In the genomic region with DNA sequence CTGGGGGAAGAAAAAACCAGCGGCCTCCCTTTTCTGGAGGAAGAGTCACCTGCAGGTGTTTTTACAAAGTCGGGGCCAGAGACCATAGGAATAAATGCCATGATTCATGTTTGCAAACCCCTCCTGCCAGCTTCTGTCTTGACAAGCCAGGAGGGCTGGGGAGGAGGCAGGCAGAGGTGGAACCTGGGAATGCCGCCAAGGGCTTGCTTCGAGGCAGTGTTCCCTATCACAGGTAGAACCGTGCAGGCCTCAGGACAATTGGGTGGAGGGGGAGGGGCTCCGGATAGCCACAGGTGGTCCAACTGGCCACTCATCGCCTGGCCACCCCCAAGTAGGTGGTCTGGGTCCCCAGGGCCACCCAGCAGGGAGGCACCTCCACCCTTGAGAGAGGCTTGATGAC, we compare ENCODE assay signal across 21 cellular contexts. TPM values are rescaled to one million over a fixed set of nuclear protein-coding genes. Genes with fewer than 3 reads are reported as not detected.
DNase-seq lines count a peak whose midpoint lies in the region; ATAC-seq and TF ChIP-seq lines count a peak whose summit lies in the region.
"Had no signal": no experiment of that assay in that cellular context is flagged by ENCODE, and none has a peak within 500 bp of the region (broad histone marks: within the 10 kb centered on the region; RNA-seq: fewer than 3 reads in every experiment).

No MANE protein-coding gene starts in this region.

- H3K27ac ChIP-seq in HEK293 (ENCODE audit: extremely low read depth, low read depth, low read length) (no peak overlapping the region), PC-3 (ENCODE audit: low read length) (no peak overlapping the region), mesenchymal stem cell (ENCODE audit: low read length, poor library complexity, severe bottlenecking) (no peak overlapping the region), testis (no peak overlapping the region)
- H3K27ac ChIP-seq: thyroid gland had no signal

- no peaks in the 10 kb centered on the region for H3K79me2 ChIP-seq in PC-3 (ENCODE audit: low read length)

- no peak overlapping the region for H3K4ac ChIP-seq in mesenchymal stem cell (ENCODE audit: low read depth in 1 of 2, low read length in 2 of 2)

- CTCF ChIA-PET in HEK293 (lab: Yijun Ruan, JAX), result no interaction called here
- CTCF ChIA-PET in PC-3 (lab: Charles Lee), result no interaction called here

- no peaks in the 10 kb centered on the region for H3K27me3 ChIP-seq in PC-3 (ENCODE audit: low read length)
- peaks cover 0 to 65% of the 10 kb centered on the region in 2 experiments for H3K27me3 ChIP-seq in mesenchymal stem cell (ENCODE audit: control insufficient read depth in 1 of 2, insufficient read depth in 1 of 2, low read length in 2 of 2)
- no peaks in the 10 kb centered on the region for H3K27me3 ChIP-seq in testis

- no peaks in the 10 kb centered on the region for H3F3A ChIP-seq in PC-3 (ENCODE audit: low read length, unreplicated experiment)

- no peaks in the 10 kb centered on the region for H4K20me1 ChIP-seq in PC-3 (ENCODE audit: low read length)

- no peak overlapping the region for H3K23ac ChIP-seq in mesenchymal stem cell (ENCODE audit: low read length in 2 of 2)

- TF ChIP-seq POLR2A in testis (IDR thresholded peaks at IDR 0.05), result no peak

- intact Hi-C loops in PC-3 (cut with micrococcal nuclease) (no loop called here), testis (cut with DNase I; ENCODE audit: low total_unique reads) (no loop called here)

- POLR2A ChIA-PET in HEK293 (lab: Yijun Ruan, JAX) (no interaction called here), PC-3 (lab: Charles Lee; ENCODE audit: unreplicated experiment) (no interaction called here)

- H3K9me3 ChIP-seq in HEK293 (ENCODE audit: control insufficient read depth, insufficient read depth, low read depth, low read length) (no peaks in the 10 kb centered on the region), PC-3 (ENCODE audit: low read length) (no peaks in the 10 kb centered on the region), mesenchymal stem cell (ENCODE audit: control insufficient read depth, low read length) (peaks cover 6% of the 10 kb centered on the region), testis (no peaks in the 10 kb centered on the region)
- H3K9me3 ChIP-seq: mucosa of descending colon, thyroid gland had no signal

- peak overlapping the region; percentile 43 for H4K91ac ChIP-seq in mesenchymal stem cell (ENCODE audit: low read length)

- no peaks in the 10 kb centered on the region for H3K4me1 ChIP-seq in HEK293 (ENCODE audit: control insufficient read depth, insufficient read depth, low read length)
- peaks cover 23% of the 10 kb centered on the region for H3K4me1 ChIP-seq in PC-3 (ENCODE audit: insufficient read depth, low read length)
- H3K4me1 ChIP-seq in mesenchymal stem cell (ENCODE audit: control insufficient read depth, insufficient read depth, low read depth, low read length), result peaks cover 26% of the 10 kb centered on the region
- peaks cover 47% of the 10 kb centered on the region for H3K4me1 ChIP-seq in testis

- no peak overlapping the region for H2BK15ac ChIP-seq in mesenchymal stem cell (ENCODE audit: low read depth, poor library complexity, severe bottlenecking)

- no peak overlapping the region for H3K14ac ChIP-seq in mesenchymal stem cell (ENCODE audit: low read length in 2 of 2)

- TF ChIP-seq CTCF in HEK293 (tag by site-specific recombination; IDR thresholded peaks at IDR 0.05) (no peak), PC-3 (conservative IDR thresholded peaks at IDR 0.05; ENCODE audit: low read depth, low read length) (no peak), testis (IDR thresholded peaks at IDR 0.05) (no peak)

- H2AFZ ChIP-seq in PC-3 (ENCODE audit: low read length) (no peak overlapping the region), mesenchymal stem cell (ENCODE audit: low read depth, low read length) (no peak overlapping the region)

- H3K4me3 ChIP-seq in HEK293 (ENCODE audit: low read depth, low read length), result no peak overlapping the region
- H3K4me3 ChIP-seq in PC-3 (ENCODE audit: low read length), result no peak overlapping the region
- no peak overlapping the region for H3K4me3 ChIP-seq in mesenchymal stem cell (ENCODE audit: insufficient read depth in 1 of 2, low read depth in 1 of 2, low read length in 2 of 2)
- no peak overlapping the region for H3K4me3 ChIP-seq in testis
- H3K4me3 ChIP-seq: K562, mucosa of descending colon, thyroid gland had no signal

- H3K36me3 ChIP-seq in HEK293 (ENCODE audit: control insufficient read depth in 2 of 2, insufficient read depth in 1 of 2, low read length in 2 of 2), result no peaks in the 10 kb centered on the region
- H3K36me3 ChIP-seq in PC-3 (ENCODE audit: low read depth, low read length), result no peaks in the 10 kb centered on the region
- no peaks in the 10 kb centered on the region for H3K36me3 ChIP-seq in mesenchymal stem cell (ENCODE audit: control insufficient read depth in 1 of 2, insufficient read depth in 2 of 2, low read depth in 1 of 2, low read length in 2 of 2)
- H3K36me3 ChIP-seq in testis (ENCODE audit: low read depth, missing control alignments), result no peaks in the 10 kb centered on the region
- H3K36me3 ChIP-seq: thyroid gland had no signal

- peak; percentile 31; the same call in 1 of the 2 replicates for ATAC-seq in PC-3
- ATAC-seq: K562; mucosa of descending colon; sciatic nerve; stimulated activated naive CD8-positive, alpha-beta T cell treated with anti-CD3 and anti-CD28 coated beads, Interleukin-15, Interleukin-2, amounts not matched to agents 100 U/mL and 50 U/mL, for 24 hours had no signal

- in situ Hi-C loops in G401 (cut with HindIII; ENCODE audit: low sequenced_read_pairs), result no loop called here

- peak; percentile 32 for DNase-seq in NCI-H1694 (lab: John Stamatoyannopoulos, UW)
- DNase-seq in PC-3, result peak; percentile 79
- DNase-seq in mesenchymal stem cell, result no peak
- DNase-seq in inferior parietal cortex (ENCODE audit: extremely low spot score), result no peak
- DNase-seq in testis, result no peak
- DNase-seq in G401 (ENCODE audit: low spot score), result no peak
- DNase-seq: anterior cingulate cortex; CD4-positive, CD25-positive, alpha-beta regulatory T cell; islet precursor cell; mucosa of descending colon; NCI-H510A; stimulated activated naive CD8-positive, alpha-beta T cell treated with anti-CD3 and anti-CD28 coated beads, Interleukin-15, Interleukin-2, amounts not matched to agents 100 U/mL and 50 U/mL, for 24 hours; T-helper 9 cell; thyroid gland had no signal

- no peak overlapping the region for H2AK5ac ChIP-seq in mesenchymal stem cell (ENCODE audit: low read length, severe bottlenecking)

- H2BK5ac ChIP-seq in mesenchymal stem cell (ENCODE audit: low read depth, low read length, poor library complexity, severe bottlenecking), result no peak overlapping the region

- H3K4me2 ChIP-seq in PC-3 (ENCODE audit: low read length) (no peak overlapping the region), mesenchymal stem cell (ENCODE audit: low read length, poor library complexity, severe bottlenecking) (no peak overlapping the region)

- no peak overlapping the region for H3K18ac ChIP-seq in mesenchymal stem cell (ENCODE audit: low read depth in 1 of 2, low read length in 2 of 2)

- no peak overlapping the region for H4K8ac ChIP-seq in mesenchymal stem cell (ENCODE audit: low read length)

- H3K79me1 ChIP-seq in mesenchymal stem cell (replicated peaks; ENCODE audit: low read length, poor library complexity, severe bottlenecking), result no peaks in the 10 kb centered on the region

- H2BK12ac ChIP-seq in mesenchymal stem cell (ENCODE audit: low read length in 2 of 2), result no peak overlapping the region

- BruUV-seq in PC-3 (replicated peaks; lab: Mats Ljungman, UMichigan), result no TSS peak

- H3K9ac ChIP-seq in PC-3 (ENCODE audit: low read length), result no peak overlapping the region
- no peak overlapping the region for H3K9ac ChIP-seq in mesenchymal stem cell (ENCODE audit: low read length)

- H3K9me2 ChIP-seq in PC-3 (replicated peaks; ENCODE audit: low read length), result no peaks in the 10 kb centered on the region

- 87% methylated on average over 7 of the region's 7 CpGs for WGBS in mesenchymal stem cell
- WGBS in testis, 2 donors, result 73 to 76% methylated on average over 5 to 7 of the region's 7 CpGs

- no peak overlapping the region for H2BK120ac ChIP-seq in mesenchymal stem cell (ENCODE audit: low read depth, low read length)

TF ChIP-seq in HEK293, 187 proteins besides CTCF, POLR2A, EP300 and RAD21 (continues in another document):
- TF ChIP-seq ZNF785 (tag by site-specific recombination; IDR thresholded peaks at IDR 0.05) (no peak), SCRT1 (tag by site-specific recombination; IDR thresholded peaks at IDR 0.05; ENCODE audit: borderline replicate concordance) (0 out of 2 replicates have a peak, but pooled peaks have one; percentile 17), ZNF280C (tag by site-specific recombination; IDR thresholded peaks at IDR 0.05) (no peak), SCRT2 (tag by site-specific recombination; IDR thresholded peaks at IDR 0.05) (peak; percentile 63; the same call in 1 of the 2 replicates), ZNF677 (tag by site-specific recombination; IDR thresholded peaks at IDR 0.05) (no peak), ZNF561 (tag by site-specific recombination; IDR thresholded peaks at IDR 0.05; ENCODE audit: borderline replicate concordance) (no peak), ZNF549 (tag by site-specific recombination; IDR thresholded peaks at IDR 0.05) (no peak), ZNF473 (tag by site-specific recombination; IDR thresholded peaks at IDR 0.05) (no peak), ZFP41 (tag by site-specific recombination; IDR thresholded peaks at IDR 0.05; ENCODE audit: borderline replicate concordance) (no peak), ZEB2 (tag by site-specific recombination; IDR thresholded peaks at IDR 0.05) (no peak)

RNA-seq across cellular contexts. Expression of gene DLK1, which starts 14.2 kb away (rescaled TPM):
- total RNA-seq in PC-3 (2014; rRNA removed), result not detected in 2 replicates
- 80.9 TPM for polyA plus RNA-seq in mesenchymal stem cell (2013, experiment 1 of 2)
- polyA plus RNA-seq in mesenchymal stem cell (2013, experiment 2 of 2), result 81.8 TPM
- total RNA-seq in testis, result 100 to 1,000 TPM in 1 of 2 donors, 10 to 100 TPM in 1; 59.4 to 109 TPM
- polyA plus RNA-seq in testis (ENCODE audit: insufficient read depth, low read depth, low replicate concordance), result 45.6 TPM
- 4.4 and 6.1 TPM in 2 replicates for total RNA-seq in G401 (2014; rRNA removed; shearing (Covaris generic))
- total RNA-seq: activated T-helper 1 cell treated with anti-CD3 and anti-CD28 coated beads, Interleukin-12 subunit alpha, Interleukin-12 subunit beta, Interleukin-2, Interleukin-4 antibody, amounts not matched to agents 30 ng/mL and 10 ng/mL and 1 ng/mL, durations not matched to agents 14 hours and 24 hours and 36 hours; CD4-positive, CD25-positive, alpha-beta regulatory T cell; glomerular endothelial cell; HT1080; lower leg skin had no signal
- polyA plus RNA-seq: CD4-positive, CD25-positive, alpha-beta regulatory T cell had no signal

Comparison
In these comparisons a context has a peak if more than half of its experiments do, and no peak if none do; other contexts are left out.
1. DNase-seq: peak in NCI-H1694 (single experiment) and PC-3 (single experiment); none in mesenchymal stem cell (single experiment), inferior parietal cortex (single experiment), testis (single experiment) and G401 (single experiment).